Comparison of ENCODE assay signal across 31 cellular contexts in the genomic region with DNA sequence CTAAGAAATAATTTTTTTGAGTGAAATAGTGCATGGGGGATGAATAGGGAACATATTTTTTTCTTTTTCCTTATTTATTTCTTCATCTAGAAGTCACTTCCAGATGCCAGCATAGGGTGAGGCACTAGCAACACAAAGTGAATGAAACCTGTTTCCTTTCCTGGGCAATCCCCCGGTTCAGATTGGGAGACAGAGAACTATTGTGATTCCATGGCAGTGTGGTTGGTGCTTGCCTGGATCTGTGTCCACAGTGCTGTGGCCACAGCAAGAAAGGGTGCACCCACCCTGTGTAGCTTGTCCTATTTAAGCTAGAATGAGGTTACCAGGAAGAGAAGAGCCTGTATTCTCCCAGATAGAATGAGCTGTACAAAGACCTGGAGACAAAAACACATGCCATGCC. TPM values are rescaled to one million over a fixed set of nuclear protein-coding genes. Genes with fewer than 3 reads are reported as not detected.
"Had no signal": no experiment of that assay in that cellular context is flagged by ENCODE, and none has a peak within 500 bp of the region (broad histone marks: within the 10 kb centered on the region; RNA-seq: fewer than 3 reads in every experiment).

No MANE protein-coding gene starts in this region.

- H3K27ac ChIP-seq: ascending aorta, coronary artery, dorsolateral prefrontal cortex, foreskin keratinocyte, gastrocnemius medialis, heart right ventricle had no signal

- H3K4me1 ChIP-seq: ascending aorta, breast epithelium, foreskin keratinocyte, gastrocnemius medialis had no signal

- ATAC-seq: activated CD4-positive, alpha-beta T cell treated with anti-CD3 and anti-CD28 coated beads for 36 hours; activated CD8-positive, alpha-beta memory T cell treated with anti-CD3 and anti-CD28 coated beads, Interleukin-2, amount 10 ng/mL, durations not matched to agents 7 days and 5 days; activated CD8-positive, alpha-beta T cell treated with anti-CD3 and anti-CD28 coated beads, Interleukin-2, amount 10 ng/mL, durations not matched to agents 7 days and 5 days; activated naive CD4-positive, alpha-beta T cell treated with anti-CD3 and anti-CD28 coated beads, Interleukin-2, amount 50 U/mL, for 72 hours; foreskin keratinocyte; gastrocnemius medialis; heart right ventricle had no signal

- H3K36me3 ChIP-seq: ascending aorta, breast epithelium, gastrocnemius medialis had no signal

- DNase-seq: activated CD4-positive, alpha-beta memory T cell treated with anti-CD3 and anti-CD28 coated beads for 36 hours; activated CD4-positive, alpha-beta T cell treated with anti-CD3 and anti-CD28 coated beads for 36 hours; activated CD4-positive, alpha-beta T cell treated with anti-CD3 and anti-CD28 coated beads, Interleukin-2, amount 10 ng/mL, durations not matched to agents 24 days and 14 days; activated CD4-positive, CD25-positive, alpha-beta regulatory T cell; activated CD4-positive, CD25-positive, alpha-beta regulatory T cell treated with anti-CD3 and anti-CD28 coated beads, Interleukin-2, amount 50 U/mL, for 72 hours; activated CD8-positive, alpha-beta memory T cell treated with anti-CD3 and anti-CD28 coated beads, Interleukin-2, amount 10 ng/mL, durations not matched to agents 7 days and 5 days; activated CD8-positive, alpha-beta memory T cell treated with anti-CD3 and anti-CD28 coated beads, Interleukin-2, amount 50 U/mL, for 4 hours; activated CD8-positive, alpha-beta T cell treated with anti-CD3 and anti-CD28 coated beads, Interleukin-2, amount 10 ng/mL, durations not matched to agents 7 days and 5 days; activated effector memory CD4-positive, alpha-beta T cell treated with anti-CD3 and anti-CD28 coated beads, Interleukin-2, amount 50 U/mL, for 16 hours; activated naive CD4-positive, alpha-beta T cell treated with anti-CD3 and anti-CD28 coated beads for 36 hours; activated naive CD8-positive, alpha-beta T cell treated with anti-CD3 and anti-CD28 coated beads, Interleukin-2, amount 10 ng/mL, durations not matched to agents 7 days and 5 days; activated T-cell treated with anti-CD3 and anti-CD28 coated beads, Interleukin-2, amount 50 U/mL, for 1 hour; activated T-cell treated with anti-CD3 and anti-CD28 coated beads, Interleukin-2, amount 50 U/mL, for 48 hours; dorsolateral prefrontal cortex; effector memory CD4-positive, alpha-beta T cell; endodermal cell; foreskin keratinocyte; gastrocnemius medialis; heart right ventricle; T-helper 2 cell had no signal

- H3K4me3 ChIP-seq: ascending aorta, breast epithelium, coronary artery, dorsolateral prefrontal cortex, gastrocnemius medialis, heart right ventricle had no signal

- H3K27me3 ChIP-seq: ascending aorta, breast epithelium, gastrocnemius medialis had no signal

- H3K9me3 ChIP-seq: ascending aorta, breast epithelium, gastrocnemius medialis, heart right ventricle had no signal

RNA-seq across cellular contexts. Expression of a gene that starts 57.6 kb away (rescaled TPM):
- total RNA-seq: activated CD4-positive, alpha-beta memory T cell treated with anti-CD3 and anti-CD28 coated beads for 36 hours; activated CD4-positive, alpha-beta T cell treated with anti-CD3 and anti-CD28 coated beads for 36 hours; activated CD4-positive, alpha-beta T cell treated with anti-CD3 and anti-CD28 coated beads, Interleukin-2, amount 10 ng/mL, durations not matched to agents 24 days and 14 days; activated CD8-positive, alpha-beta memory T cell treated with anti-CD3 and anti-CD28 coated beads for 36 hours; activated CD8-positive, alpha-beta memory T cell treated with anti-CD3 and anti-CD28 coated beads, Interleukin-2, amount 10 ng/mL, durations not matched to agents 7 days and 5 days; activated CD8-positive, alpha-beta T cell treated with anti-CD3 and anti-CD28 coated beads, Interleukin-2, amount 10 ng/mL, durations not matched to agents 7 days and 5 days; activated naive CD4-positive, alpha-beta T cell treated with anti-CD3 and anti-CD28 coated beads for 36 hours; activated naive CD4-positive, alpha-beta T cell treated with anti-CD3 and anti-CD28 coated beads, Interleukin-2, amount 50 U/mL, for 72 hours; activated naive CD8-positive, alpha-beta T cell treated with anti-CD3 and anti-CD28 coated beads, Interleukin-2, amount 10 ng/mL, durations not matched to agents 7 days and 5 days; activated T-helper 1 cell treated with anti-CD3 and anti-CD28 coated beads, Interleukin-12 subunit alpha, Interleukin-12 subunit beta, Interleukin-2, Interleukin-4 antibody, amounts not matched to agents 30 ng/mL and 10 ng/mL and 1 ng/mL, durations not matched to agents 14 hours and 24 hours and 36 hours; activated T-helper 2 cell treated with anti-CD3 and anti-CD28 coated beads, Interferon-gamma antibody, Interleukin-2, Interleukin-4, amounts not matched to agents 10 μg/mL and 5 μg/mL and 100 μg/mL, durations not matched to agents 14 hours and 24 hours and 36 hours; ascending aorta; endodermal cell; foreskin keratinocyte; glomerular endothelial cell; T-helper 1 cell treated with Interleukin-12 subunit alpha and Interleukin-12 subunit beta and Interleukin-4 antibody, amounts not matched to agents 30 ng/mL and 1 ng/mL, for 36 hours had no signal

RNA-seq across cellular contexts. Expression of a gene that starts 58.4 kb away (rescaled TPM):
- total RNA-seq: activated CD4-positive, alpha-beta memory T cell treated with anti-CD3 and anti-CD28 coated beads for 36 hours; activated CD4-positive, alpha-beta T cell treated with anti-CD3 and anti-CD28 coated beads for 36 hours; activated CD4-positive, alpha-beta T cell treated with anti-CD3 and anti-CD28 coated beads, Interleukin-2, amount 10 ng/mL, durations not matched to agents 24 days and 14 days; activated CD8-positive, alpha-beta memory T cell treated with anti-CD3 and anti-CD28 coated beads for 36 hours; activated CD8-positive, alpha-beta memory T cell treated with anti-CD3 and anti-CD28 coated beads, Interleukin-2, amount 10 ng/mL, durations not matched to agents 7 days and 5 days; activated CD8-positive, alpha-beta T cell treated with anti-CD3 and anti-CD28 coated beads, Interleukin-2, amount 10 ng/mL, durations not matched to agents 7 days and 5 days; activated naive CD4-positive, alpha-beta T cell treated with anti-CD3 and anti-CD28 coated beads for 36 hours; activated naive CD4-positive, alpha-beta T cell treated with anti-CD3 and anti-CD28 coated beads, Interleukin-2, amount 50 U/mL, for 72 hours; activated naive CD8-positive, alpha-beta T cell treated with anti-CD3 and anti-CD28 coated beads, Interleukin-2, amount 10 ng/mL, durations not matched to agents 7 days and 5 days; activated T-helper 1 cell treated with anti-CD3 and anti-CD28 coated beads, Interleukin-12 subunit alpha, Interleukin-12 subunit beta, Interleukin-2, Interleukin-4 antibody, amounts not matched to agents 30 ng/mL and 10 ng/mL and 1 ng/mL, durations not matched to agents 14 hours and 24 hours and 36 hours; activated T-helper 2 cell treated with anti-CD3 and anti-CD28 coated beads, Interferon-gamma antibody, Interleukin-2, Interleukin-4, amounts not matched to agents 10 μg/mL and 5 μg/mL and 100 μg/mL, durations not matched to agents 14 hours and 24 hours and 36 hours; ascending aorta; breast epithelium; cardiac septum; foreskin keratinocyte; gastrocnemius medialis; glomerular endothelial cell; heart right ventricle; T-helper 1 cell treated with Interleukin-12 subunit alpha and Interleukin-12 subunit beta and Interleukin-4 antibody, amounts not matched to agents 30 ng/mL and 1 ng/mL, for 36 hours had no signal
- polyA plus RNA-seq: esophagus, foreskin keratinocyte, heart right ventricle had no signal
